In genomic region chr6:139568956-139569538, GRCh38 we compare ENCODE assay signal across 14 cellular contexts.
DNase-seq lines count a peak whose midpoint lies in the region; ATAC-seq, FAIRE-seq and TF ChIP-seq lines count a peak whose summit lies in the region.
"Had no signal": no experiment of that assay in that cellular context is flagged by ENCODE, and none has a peak within 500 bp of the region (broad histone marks: within the 10 kb centered on the region; RNA-seq: fewer than 3 reads in every experiment).

No MANE protein-coding gene starts in this region.

- peaks cover 0 to 2% (median 0%) of the 10 kb centered on the region in 3 donors for H3K36me3 Mint-ChIP-seq in naive thymus-derived CD8-positive, alpha-beta T cell

- peaks cover 0 to 7% (median 0%) of the 10 kb centered on the region in 9 donors for H3K9me3 Mint-ChIP-seq in naive thymus-derived CD8-positive, alpha-beta T cell

- H3K4me3 Mint-ChIP-seq in naive thymus-derived CD8-positive, alpha-beta T cell: no peak overlapping the region

- no peaks in the 10 kb centered on the region for H3K27me3 Mint-ChIP-seq in naive thymus-derived CD8-positive, alpha-beta T cell

- no peaks in the 10 kb centered on the region for H3K4me1 Mint-ChIP-seq in naive thymus-derived CD8-positive, alpha-beta T cell

- ATAC-seq in naive thymus-derived CD8-positive, alpha-beta T cell: no peak
- ATAC-seq: activated CD4-positive, CD25-positive, alpha-beta regulatory T cell treated with anti-CD3 and anti-CD28 coated beads, Interleukin-2, amount 50 U/mL, for 24 hours had no signal

- no peak overlapping the region for H3K27ac Mint-ChIP-seq in naive thymus-derived CD8-positive, alpha-beta T cell

- no peak overlapping the region for H3K4me3 ChIP-seq in astrocyte of the cerebellum (ENCODE audit: low read depth, low read length)
- H3K4me3 ChIP-seq: right atrium auricular region had no signal

- in situ Hi-C loops in astrocyte of the cerebellum (cut with HindIII; ENCODE audit: low sequenced_read_pairs): no loop called here

- FAIRE-seq in urothelium cell line (lab: Jason Lieb, UNC): peak; percentile 32

- DNase-seq in HS-5 (ENCODE audit: low read depth): peak; percentile 67
- peak; percentile 74 for DNase-seq in astrocyte of the cerebellum (ENCODE audit: low read depth)
- peak; percentile 92 for DNase-seq in iris pigment epithelial cell (ENCODE audit: low read depth)
- peak; percentile 69 for DNase-seq in urothelium cell line (ENCODE audit: low spot score)
- DNase-seq in AML-193 (lab: John Stamatoyannopoulos, UW): no peak
- DNase-seq in NCI-H446 (lab: John Stamatoyannopoulos, UW): no peak
- no peak for DNase-seq in naive thymus-derived CD8-positive, alpha-beta T cell
- DNase-seq: activated naive CD4-positive, alpha-beta T cell treated with Interleukin-2 at 50 U/mL for 16 hours; effector memory CD4-positive, alpha-beta T cell; GF-D8; left cardiac atrium; NCI-H1930 had no signal

- no peak for TF ChIP-seq CTCF in astrocyte of the cerebellum (IDR thresholded peaks at IDR 0.05; ENCODE audit: low read depth, low read length, missing control alignments)

- POLR2A ChIA-PET in naive thymus-derived CD8-positive, alpha-beta T cell (lab: Charles Lee): no interaction called here

Comparison
In these comparisons a context has a peak if more than half of its experiments do, and no peak if none do; other contexts are left out.
1. DNase-seq: peak in HS-5 (single experiment), astrocyte of the cerebellum (single experiment), iris pigment epithelial cell (single experiment) and urothelium cell line (single experiment); none in AML-193 (0 of 2), NCI-H446 (0 of 2) and naive thymus-derived CD8-positive, alpha-beta T cell (0 of 10).